In genomic region chr14:105077649-105077995, GRCh38 we compare ENCODE assay signal across 1 cellular context.
TF ChIP-seq lines count a peak whose summit lies in the region.

No MANE protein-coding gene starts in this region.

TF ChIP-seq in HEK293, 187 proteins besides CTCF, POLR2A, EP300 and RAD21:
- peak; percentile 70; the same call in 1 of the 2 replicates for TF ChIP-seq ZSCAN4 (tag by site-specific recombination; IDR thresholded peaks at IDR 0.05)
- no peak for TF ChIP-seq ZNF292 (tag by site-specific recombination; IDR thresholded peaks at IDR 0.05; ENCODE audit: borderline replicate concordance, low read depth)
